In genomic region chr17:77097772-77098171, GRCh38 we compare ENCODE assay signal across 1 cellular context.
TF ChIP-seq lines count a peak whose summit lies in the region.

No MANE protein-coding gene starts in this region.

TF ChIP-seq in GM23338, 12 proteins besides CTCF, POLR2A, EP300 and RAD21 (continued from another document):
- TF ChIP-seq ZNF462 (CRISPR knock-in tag; IDR thresholded peaks at IDR 0.05) (no peak), ZNF114 (CRISPR knock-in tag; IDR thresholded peaks at IDR 0.05) (no peak), ETS1 (IDR thresholded peaks at IDR 0.05) (no peak), CREB1 (CRISPR knock-in tag; IDR thresholded peaks at IDR 0.05; ENCODE audit: low read depth) (no peak), STAT1 (IDR thresholded peaks at IDR 0.05; ENCODE audit: unreplicated experiment) (no peak), ZNF331 (CRISPR knock-in tag; IDR thresholded peaks at IDR 0.05; ENCODE audit: low read depth) (no peak)
